19 cellular contexts compared by ENCODE assay signal in the genomic region with DNA sequence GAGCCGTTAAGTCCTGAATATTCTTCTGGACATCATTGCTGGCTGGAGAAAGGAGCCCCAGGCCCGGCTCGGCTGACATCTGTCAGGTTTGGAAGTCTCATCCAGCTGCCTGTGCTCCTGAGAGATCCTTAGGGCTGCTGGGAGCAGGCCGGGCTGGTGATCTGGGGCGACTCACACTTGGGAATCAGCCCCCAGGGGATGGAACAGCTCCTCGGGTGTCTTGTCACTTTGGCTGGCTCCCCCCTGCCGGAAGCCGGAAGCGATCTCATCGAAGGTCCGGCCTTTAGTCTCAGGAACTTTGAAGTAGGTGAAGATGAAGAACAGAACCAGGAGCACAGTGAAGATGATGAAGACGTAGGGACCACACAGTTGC. TPM values are rescaled to one million over a fixed set of nuclear protein-coding genes. Genes with fewer than 3 reads are reported as not detected.
DNase-seq lines count a peak whose midpoint lies in the region; ATAC-seq and TF ChIP-seq lines count a peak whose summit lies in the region.
"Had no signal": no experiment of that assay in that cellular context is flagged by ENCODE, and none has a peak within 500 bp of the region (broad histone marks: within the 10 kb centered on the region; RNA-seq: fewer than 3 reads in every experiment).

No MANE protein-coding gene starts in this region.

- ATAC-seq in CD4-positive, CD25-positive, alpha-beta regulatory T cell (ENCODE audit: low read depth in 2 of 2), result no peak
- ATAC-seq in activated T-helper 17 cell treated with anti-CD3 and anti-CD28 coated beads, Interleukin-2, amount 50 U/mL, for 72 hours (replicated peaks), result no peak
- ATAC-seq in HG03025 (IDR thresholded peaks at IDR 0.05; ENCODE audit: low FRiP score, unreplicated experiment) (no peak), GM19395 (IDR thresholded peaks at IDR 0.05; ENCODE audit: unreplicated experiment) (no peak)
- ATAC-seq: gastroesophageal sphincter, left cardiac atrium had no signal

- H3K27me3 ChIP-seq in CD4-positive, CD25-positive, alpha-beta regulatory T cell (ENCODE audit: control insufficient read depth, insufficient read depth, low read length), result no peaks in the 10 kb centered on the region
- H3K27me3 ChIP-seq in H7 (ENCODE audit: control insufficient read depth, insufficient read depth, low read length), result no peaks in the 10 kb centered on the region
- H3K27me3 ChIP-seq: brain microvascular endothelial cell, gastroesophageal sphincter had no signal

- no peaks in the 10 kb centered on the region for H3K9me3 ChIP-seq in CD4-positive, CD25-positive, alpha-beta regulatory T cell (ENCODE audit: control insufficient read depth in 2 of 2, low read length in 2 of 2)
- H3K9me3 ChIP-seq: gastroesophageal sphincter, thoracic aorta had no signal

- H3K4me1 Mint-ChIP-seq in CD4-positive, CD25-positive, alpha-beta regulatory T cell, result peaks cover 10 to 62% (median 41%) of the 10 kb centered on the region in 4 donors
- H3K4me1 Mint-ChIP-seq in activated T-helper 17 cell treated with anti-CD3 and anti-CD28 coated beads, Interleukin-2, amount 50 U/mL, for 72 hours, result peaks cover 32% of the 10 kb centered on the region
- peaks cover 63% of the 10 kb centered on the region for H3K4me1 Mint-ChIP-seq in neural crest cell

- TF ChIP-seq CTCF in neural crest cell (conservative IDR thresholded peaks at IDR 0.05), result no peak

- peak overlapping the region; percentile 2 for H3K27ac ChIP-seq in CD4-positive, CD25-positive, alpha-beta regulatory T cell (ENCODE audit: insufficient read depth, low read length, poor library complexity, severe bottlenecking)
- no peak overlapping the region for H3K27ac ChIP-seq in caudate nucleus (ENCODE audit: low read depth, low read length)
- H3K27ac ChIP-seq: brain microvascular endothelial cell, gastroesophageal sphincter, GM23248, thoracic aorta, VCaP had no signal

- peak overlapping the region in 1 of 3 donors; percentile 36 for H3K27ac Mint-ChIP-seq in CD4-positive, CD25-positive, alpha-beta regulatory T cell
- H3K27ac Mint-ChIP-seq in activated T-helper 17 cell treated with anti-CD3 and anti-CD28 coated beads, Interleukin-2, amount 50 U/mL, for 72 hours, result peak overlapping the region; percentile 72
- no peak overlapping the region for H3K27ac Mint-ChIP-seq in neural crest cell (ENCODE audit: unreplicated experiment)

- H3K36me3 Mint-ChIP-seq in CD4-positive, CD25-positive, alpha-beta regulatory T cell, result peaks cover 39% of the 10 kb centered on the region
- peaks cover 88% of the 10 kb centered on the region for H3K36me3 Mint-ChIP-seq in activated T-helper 17 cell treated with anti-CD3 and anti-CD28 coated beads, Interleukin-2, amount 50 U/mL, for 72 hours (ENCODE audit: low read depth)
- H3K36me3 Mint-ChIP-seq in neural crest cell (ENCODE audit: low read depth), result peaks cover 22% of the 10 kb centered on the region

- DNase-seq in CD4-positive, CD25-positive, alpha-beta regulatory T cell, result no peak
- DNase-seq in H7, result peak; percentile 18
- no peak for DNase-seq in neural crest cell (ENCODE audit: low read depth, low spot score)
- DNase-seq in caudate nucleus (lab: John Stamatoyannopoulos, UW), result no peak
- no peak for DNase-seq in NCI-H2227 (lab: John Stamatoyannopoulos, UW; ENCODE audit: unreplicated experiment)
- DNase-seq: activated CD8-positive, alpha-beta memory T cell treated with anti-CD3 and anti-CD28 coated beads for 24 hours; brain microvascular endothelial cell; dermis blood vessel endothelial cell; GM23248; left cardiac atrium; midbrain; NCI-H146; NCI-H748 treated with DMSO at 0.1 percent for 48 hours had no signal

- no peaks in the 10 kb centered on the region for H3K27me3 Mint-ChIP-seq in CD4-positive, CD25-positive, alpha-beta regulatory T cell
- H3K27me3 Mint-ChIP-seq in activated T-helper 17 cell treated with anti-CD3 and anti-CD28 coated beads, Interleukin-2, amount 50 U/mL, for 72 hours, result no peaks in the 10 kb centered on the region
- H3K27me3 Mint-ChIP-seq in neural crest cell (ENCODE audit: low read depth), result peaks cover 12% of the 10 kb centered on the region

- peaks cover 33% of the 10 kb centered on the region for H3K4me1 ChIP-seq in CD4-positive, CD25-positive, alpha-beta regulatory T cell (ENCODE audit: control insufficient read depth, insufficient read depth, low read length, poor library complexity, severe bottlenecking)

- H3K9me3 Mint-ChIP-seq in CD4-positive, CD25-positive, alpha-beta regulatory T cell, result no peaks in the 10 kb centered on the region
- no peaks in the 10 kb centered on the region for H3K9me3 Mint-ChIP-seq in activated T-helper 17 cell treated with anti-CD3 and anti-CD28 coated beads, Interleukin-2, amount 50 U/mL, for 72 hours
- H3K9me3 Mint-ChIP-seq in neural crest cell, result no peaks in the 10 kb centered on the region

- peaks cover 47% of the 10 kb centered on the region for H3K36me3 ChIP-seq in CD4-positive, CD25-positive, alpha-beta regulatory T cell (ENCODE audit: control insufficient read depth, insufficient read depth, low read length)
- H3K36me3 ChIP-seq in H7 (replicated peaks; ENCODE audit: control insufficient read depth, insufficient read depth, low read length), result peaks cover 54% of the 10 kb centered on the region

- H3K4me3 Mint-ChIP-seq in CD4-positive, CD25-positive, alpha-beta regulatory T cell, result no peak overlapping the region
- peak overlapping the region; percentile 54 for H3K4me3 Mint-ChIP-seq in activated T-helper 17 cell treated with anti-CD3 and anti-CD28 coated beads, Interleukin-2, amount 50 U/mL, for 72 hours
- peak overlapping the region; percentile 50 for H3K4me3 Mint-ChIP-seq in neural crest cell

- no peak overlapping the region for H3K4me3 ChIP-seq in CD4-positive, CD25-positive, alpha-beta regulatory T cell (ENCODE audit: low read depth, low read length)
- no peak overlapping the region for H3K4me3 ChIP-seq in H7 (ENCODE audit: insufficient read depth, low read depth, low read length)
- H3K4me3 ChIP-seq: gastroesophageal sphincter, GM23248, thoracic aorta had no signal

RNA-seq across cellular contexts. Expression of a gene that starts 31.8 kb away (rescaled TPM):
- total RNA-seq in CD4-positive, CD25-positive, alpha-beta regulatory T cell, result 60.2 TPM
- 10 to 100 TPM; 22.0 to 25.5 (median 23.6) TPM for polyA plus RNA-seq in CD4-positive, CD25-positive, alpha-beta regulatory T cell
- 90.9 and 93.7 TPM in 2 replicates for total RNA-seq in H7 (2014; rRNA removed; shearing (Covaris generic))
- total RNA-seq in activated T-helper 17 cell treated with anti-CD3 and anti-CD28 coated beads, Interleukin-2, amount 50 U/mL, for 72 hours, result 100 to 1,000 TPM; 217 to 280 TPM
- 254 and 265 TPM in 2 replicates for total RNA-seq in neural crest cell

Comparison
In these comparisons a context has a peak if more than half of its experiments do, and no peak if none do; other contexts are left out.
1. H3K4me3 Mint-ChIP-seq: peak in activated T-helper 17 cell treated with anti-CD3 and anti-CD28 coated beads, Interleukin-2, amount 50 U/mL, for 72 hours (single experiment) and neural crest cell (single experiment); none in CD4-positive, CD25-positive, alpha-beta regulatory T cell (0 of 4).